7 cellular contexts compared by ENCODE assay signal in genomic region chr2:170817247-170817998, GRCh38. TPM values are rescaled to one million over a fixed set of nuclear protein-coding genes. Genes with fewer than 3 reads are reported as not detected.
DNase-seq lines count a peak whose midpoint lies in the region; ATAC-seq lines count a peak whose summit lies in the region.

No MANE protein-coding gene starts in this region.

- peak; percentile 30 for DNase-seq in EH (ENCODE audit: low read depth)
- peak; percentile 50 for DNase-seq in M059J (ENCODE audit: low read depth)
- DNase-seq in activated T-helper 2 cell treated with anti-CD3 and anti-CD28 coated beads, Interferon-gamma antibody, Interleukin-2, Interleukin-4, amounts not matched to agents 10 μg/mL and 5 μg/mL and 100 μg/mL, durations not matched to agents 14 hours and 24 hours and 36 hours (ENCODE audit: low spot score), result peak; percentile 53
- DNase-seq in iPS-NIHi11 (ENCODE audit: low spot score), result no peak

- H3K9me3 ChIP-seq in iPS-18a (ENCODE audit: control insufficient read depth, low read depth, low read length), result no peaks in the 10 kb centered on the region

- H3K4me1 Mint-ChIP-seq in activated T-helper 2 cell treated with anti-CD3 and anti-CD28 coated beads, Interferon-gamma antibody, Interleukin-2, Interleukin-4, amounts not matched to agents 10 μg/mL and 5 μg/mL and 100 μg/mL, durations not matched to agents 14 hours and 24 hours and 36 hours (ENCODE audit: low read depth), result peaks cover 49% of the 10 kb centered on the region
- H3K4me1 Mint-ChIP-seq in stimulated activated memory B cell treated with anti-CD40 and anti-IgM and Interleukin-4, amounts not matched to agents 10 μg/mL and 1 μg/mL and 100 μg/mL, for 72 hours, result peaks cover 50% of the 10 kb centered on the region

- peaks cover 69% of the 10 kb centered on the region for H3K4me1 ChIP-seq in iPS-18a (ENCODE audit: control insufficient read depth, low read depth, low read length)

- peak overlapping the region; percentile 62 for H3K27ac Mint-ChIP-seq in activated T-helper 2 cell treated with anti-CD3 and anti-CD28 coated beads, Interferon-gamma antibody, Interleukin-2, Interleukin-4, amounts not matched to agents 10 μg/mL and 5 μg/mL and 100 μg/mL, durations not matched to agents 14 hours and 24 hours and 36 hours
- peak overlapping the region; percentile 46 for H3K27ac Mint-ChIP-seq in stimulated activated memory B cell treated with anti-CD40 and anti-IgM and Interleukin-4, amounts not matched to agents 10 μg/mL and 1 μg/mL and 100 μg/mL, for 72 hours

- H3K4me3 Mint-ChIP-seq in activated T-helper 2 cell treated with anti-CD3 and anti-CD28 coated beads, Interferon-gamma antibody, Interleukin-2, Interleukin-4, amounts not matched to agents 10 μg/mL and 5 μg/mL and 100 μg/mL, durations not matched to agents 14 hours and 24 hours and 36 hours (ENCODE audit: low read depth), result peak overlapping the region; percentile 87
- H3K4me3 Mint-ChIP-seq in stimulated activated memory B cell treated with anti-CD40 and anti-IgM and Interleukin-4, amounts not matched to agents 10 μg/mL and 1 μg/mL and 100 μg/mL, for 72 hours, result peak overlapping the region; percentile 72

- no peak overlapping the region for H3K27ac ChIP-seq in iPS-18a (ENCODE audit: low read length)

- peaks cover 33% of the 10 kb centered on the region for H3K36me3 Mint-ChIP-seq in activated T-helper 2 cell treated with anti-CD3 and anti-CD28 coated beads, Interferon-gamma antibody, Interleukin-2, Interleukin-4, amounts not matched to agents 10 μg/mL and 5 μg/mL and 100 μg/mL, durations not matched to agents 14 hours and 24 hours and 36 hours (ENCODE audit: low read depth)
- H3K36me3 Mint-ChIP-seq in stimulated activated memory B cell treated with anti-CD40 and anti-IgM and Interleukin-4, amounts not matched to agents 10 μg/mL and 1 μg/mL and 100 μg/mL, for 72 hours, result no peaks in the 10 kb centered on the region

- no peak overlapping the region for H3K9ac ChIP-seq in iPS-18a (ENCODE audit: low read length)

- no peak for ATAC-seq in stimulated activated memory B cell treated with anti-CD40 and anti-IgM and Interleukin-4, amounts not matched to agents 10 μg/mL and 1 μg/mL and 100 μg/mL, for 72 hours
- no peak for ATAC-seq in HG02763 (IDR thresholded peaks at IDR 0.05; ENCODE audit: unreplicated experiment)

- no peaks in the 10 kb centered on the region for H3K9me3 Mint-ChIP-seq in activated T-helper 2 cell treated with anti-CD3 and anti-CD28 coated beads, Interferon-gamma antibody, Interleukin-2, Interleukin-4, amounts not matched to agents 10 μg/mL and 5 μg/mL and 100 μg/mL, durations not matched to agents 14 hours and 24 hours and 36 hours
- H3K9me3 Mint-ChIP-seq in stimulated activated memory B cell treated with anti-CD40 and anti-IgM and Interleukin-4, amounts not matched to agents 10 μg/mL and 1 μg/mL and 100 μg/mL, for 72 hours, result peaks cover 2% of the 10 kb centered on the region

- H3K27me3 ChIP-seq in iPS-18a (ENCODE audit: control insufficient read depth, insufficient read depth, low read length), result peaks cover 98% of the 10 kb centered on the region

- H3K36me3 ChIP-seq in iPS-18a (ENCODE audit: control insufficient read depth, low read depth, low read length), result no peaks in the 10 kb centered on the region

- intact Hi-C loops in activated T-helper 2 cell treated with anti-CD3 and anti-CD28 coated beads, Interferon-gamma antibody, Interleukin-2, Interleukin-4, amounts not matched to agents 10 μg/mL and 5 μg/mL and 100 μg/mL, durations not matched to agents 14 hours and 24 hours and 36 hours (cut with micrococcal nuclease), result loop anchor here (2.0 kb wide), 2 partner anchors 55 to 455 kb away; no protein-coding TSS in a partner anchor

- peak overlapping the region; percentile 73 for H3K4me3 ChIP-seq in iPS-18a (ENCODE audit: low read length)

- peaks cover 61% of the 10 kb centered on the region for H3K27me3 Mint-ChIP-seq in activated T-helper 2 cell treated with anti-CD3 and anti-CD28 coated beads, Interferon-gamma antibody, Interleukin-2, Interleukin-4, amounts not matched to agents 10 μg/mL and 5 μg/mL and 100 μg/mL, durations not matched to agents 14 hours and 24 hours and 36 hours (ENCODE audit: low read depth)
- peaks cover 94% of the 10 kb centered on the region for H3K27me3 Mint-ChIP-seq in stimulated activated memory B cell treated with anti-CD40 and anti-IgM and Interleukin-4, amounts not matched to agents 10 μg/mL and 1 μg/mL and 100 μg/mL, for 72 hours

RNA-seq across cellular contexts. Expression of gene GAD1, which starts 0.7 kb away (rescaled TPM):
- 3.0 and 3.6 TPM in 2 replicates for total RNA-seq in M059J (2014; rRNA removed; shearing (Covaris generic))
- 41.4 and 42.0 TPM in 2 replicates for total RNA-seq in activated T-helper 2 cell treated with anti-CD3 and anti-CD28 coated beads, Interferon-gamma antibody, Interleukin-2, Interleukin-4, amounts not matched to agents 10 μg/mL and 5 μg/mL and 100 μg/mL, durations not matched to agents 14 hours and 24 hours and 36 hours

RNA-seq across cellular contexts. Expression of gene ERICH2, which starts 47.2 kb away (rescaled TPM):
- not detected in 2 replicates for total RNA-seq in M059J (2014; rRNA removed; shearing (Covaris generic))
- total RNA-seq in activated T-helper 2 cell treated with anti-CD3 and anti-CD28 coated beads, Interferon-gamma antibody, Interleukin-2, Interleukin-4, amounts not matched to agents 10 μg/mL and 5 μg/mL and 100 μg/mL, durations not matched to agents 14 hours and 24 hours and 36 hours, result not detected in 2 replicates
